Comparison of ENCODE assay signal across 28 cellular contexts in genomic region chr4:83381173-83381572, GRCh38.
"Had no signal": no experiment of that assay in that cellular context is flagged by ENCODE, and none has a peak within 500 bp of the region (broad histone marks: within the 10 kb centered on the region; RNA-seq: fewer than 3 reads in every experiment).

No MANE protein-coding gene starts in this region.

- H3K9ac ChIP-seq: parathyroid adenoma had no signal

- H3K36me3 ChIP-seq: esophagus muscularis mucosa, right atrium auricular region, thyroid gland had no signal

- DNase-seq: activated CD4-positive, alpha-beta memory T cell treated with anti-CD3 and anti-CD28 coated beads for 36 hours; activated CD4-positive, alpha-beta T cell treated with anti-CD3 and anti-CD28 coated beads, Interleukin-2, amount 10 ng/mL, durations not matched to agents 24 days and 14 days; activated CD4-positive, CD25-positive, alpha-beta regulatory T cell treated with anti-CD3 and anti-CD28 coated beads, Interleukin-2, amount 50 U/mL, for 72 hours; activated CD8-positive, alpha-beta memory T cell treated with anti-CD3 and anti-CD28 coated beads, Interleukin-2, amount 50 U/mL, for 4 hours; activated gamma-delta T cell; activated naive CD4-positive, alpha-beta T cell treated with anti-CD3 and anti-CD28 coated beads, Interleukin-2, amount 10 ng/mL, durations not matched to agents 7 days and 5 days; activated T-cell treated with anti-CD3 and anti-CD28 coated beads, Interleukin-2, amount 50 U/mL, for 1 hour; amniotic stem cell; dorsolateral prefrontal cortex; effector memory CD4-positive, alpha-beta T cell; foreskin melanocyte; glutamatergic neuron; left colon; naive thymus-derived CD4-positive, alpha-beta T cell; stimulated activated CD4-positive, alpha-beta T cell treated with anti-CD3 and anti-CD28 coated beads, Interleukin-1b, Interleukin-23, amount 100 ng/mL, for 48 hours; stimulated activated CD4-positive, alpha-beta T cell treated with anti-CD3 and anti-CD28 coated beads, Interleukin-4, amount 100 ng/mL, for 4 hours; stimulated activated CD8-positive, alpha-beta memory T cell treated with anti-CD3 and anti-CD28 coated beads, Interleukin-4, amount 100 ng/mL, for 48 hours; stimulated activated naive CD8-positive, alpha-beta T cell treated with anti-CD3 and anti-CD28 coated beads, Interleukin-15, amount 100 ng/mL, for 72 hours; T-helper 2 cell; thyroid gland had no signal

- H3K79me2 ChIP-seq: parathyroid adenoma had no signal

- H3K27ac ChIP-seq: esophagus muscularis mucosa, parathyroid adenoma, right atrium auricular region, thyroid gland had no signal

- H2AFZ ChIP-seq: parathyroid adenoma had no signal

- H3K4me2 ChIP-seq: smooth muscle cell had no signal

- H3K4me3 ChIP-seq: dorsolateral prefrontal cortex, esophagus muscularis mucosa, right atrium auricular region, smooth muscle cell, thyroid gland had no signal

- ATAC-seq: left colon; naive thymus-derived CD4-positive, alpha-beta T cell; stimulated activated memory B cell treated with anti-CD40 and anti-IgM and Interleukin-4, amounts not matched to agents 10 μg/mL and 1 μg/mL and 100 μg/mL, for 72 hours; stimulated activated naive CD8-positive, alpha-beta T cell treated with anti-CD3 and anti-CD28 coated beads, Interleukin-15, amount 100 ng/mL, for 72 hours had no signal

- H3K4me1 ChIP-seq: esophagus muscularis mucosa, parathyroid adenoma, right atrium auricular region, thyroid gland had no signal

- FAIRE-seq: astrocyte, colon, islet of Langerhans had no signal

- H3K9me3 ChIP-seq: esophagus muscularis mucosa, thyroid gland had no signal

- H3K27me3 ChIP-seq: dorsolateral prefrontal cortex, esophagus muscularis mucosa, right atrium auricular region, thyroid gland had no signal
